23 cellular contexts compared by ENCODE assay signal in the genomic region with DNA sequence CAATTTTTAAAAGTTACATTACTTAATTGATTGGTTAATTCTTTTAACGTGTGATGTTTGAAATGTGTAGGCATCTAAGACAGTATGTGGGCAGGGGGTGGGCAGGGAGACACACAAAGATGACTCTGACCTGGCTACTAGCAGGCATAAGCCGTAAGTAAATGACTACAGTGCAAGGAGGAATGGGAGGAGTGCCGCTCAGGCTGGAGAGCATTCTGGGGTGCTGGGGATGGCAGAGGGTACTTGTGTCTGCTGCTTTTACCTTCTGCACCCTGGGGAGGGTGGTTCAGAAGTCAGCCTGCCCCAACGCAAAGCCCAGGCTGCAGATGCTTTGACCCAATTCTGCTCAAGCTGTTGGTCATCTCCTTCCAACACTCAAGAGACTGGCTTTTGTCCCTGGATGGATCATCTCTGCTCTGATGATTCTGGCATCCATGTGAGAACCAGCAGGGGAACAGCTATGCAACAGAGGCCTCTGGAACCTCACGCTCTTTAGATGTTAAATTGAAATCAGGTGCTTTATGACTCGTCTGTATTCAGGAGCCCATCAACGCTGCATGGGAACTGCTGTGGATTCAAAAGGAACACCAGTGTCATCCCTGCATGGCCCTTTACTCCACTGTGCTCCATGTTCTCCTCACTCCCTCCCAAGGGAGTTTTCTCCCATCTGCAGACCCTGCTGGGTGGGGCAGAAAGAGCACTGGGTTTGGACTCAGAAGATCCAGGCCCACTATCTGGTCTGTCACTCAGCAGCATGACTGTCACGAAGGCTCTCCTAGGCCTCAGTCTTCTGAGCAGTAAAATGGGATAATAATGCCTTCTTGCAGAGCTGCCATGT.
"Had no signal": no experiment of that assay in that cellular context is flagged by ENCODE, and none has a peak within 500 bp of the region (broad histone marks: within the 10 kb centered on the region; RNA-seq: fewer than 3 reads in every experiment).

No MANE protein-coding gene starts in this region.

- FAIRE-seq: endometrium, kidney, urothelium cell line had no signal

- ATAC-seq: gastrocnemius medialis; left lobe of liver; natural killer cell; stimulated activated memory B cell treated with anti-CD40 and anti-IgM and Interleukin-4, amounts not matched to agents 10 μg/mL and 1 μg/mL and 100 μg/mL, for 72 hours; stimulated activated naive CD8-positive, alpha-beta T cell treated with anti-CD3 and anti-CD28 coated beads, Interleukin-15, Interleukin-2, amounts not matched to agents 100 U/mL and 50 U/mL, for 24 hours had no signal

- H3K27ac ChIP-seq: colonic mucosa, gastrocnemius medialis, neutrophil, prostate gland, right atrium auricular region, sigmoid colon, testis, tibial artery had no signal

- H3K4me3 ChIP-seq: colonic mucosa, gastrocnemius medialis, lung, prostate gland, right atrium auricular region, sigmoid colon, testis, tibial artery had no signal

- H3K36me3 ChIP-seq: colonic mucosa, gastrocnemius medialis, neutrophil, prostate gland, right atrium auricular region, sigmoid colon, tibial artery had no signal

- H3K27me3 ChIP-seq: colonic mucosa, gastrocnemius medialis, neutrophil, right atrium auricular region, sigmoid colon, testis, tibial artery had no signal

- DNase-seq: colonic mucosa; effector memory CD4-positive, alpha-beta T cell; erythroblast; foreskin fibroblast; gastrocnemius medialis; head of caudate nucleus; kidney; natural killer cell; sigmoid colon; stimulated activated CD4-positive, alpha-beta T cell treated with anti-CD3 and anti-CD28 coated beads, Interleukin-2, amount 100 ng/mL, for 24 hours; stimulated activated CD4-positive, alpha-beta T cell treated with anti-CD3 and anti-CD28 coated beads, Interleukin-4, amount 100 ng/mL, for 24 hours; stimulated activated naive CD8-positive, alpha-beta T cell treated with anti-CD3 and anti-CD28 coated beads, Interleukin-15, Interleukin-2, amounts not matched to agents 100 U/mL and 50 U/mL, for 24 hours; substantia nigra; testis; tibial artery had no signal

- H3K4me1 ChIP-seq: colonic mucosa, prostate gland, right atrium auricular region, sigmoid colon, tibial artery had no signal

- H3K9me3 ChIP-seq: colonic mucosa, gastrocnemius medialis, neutrophil, prostate gland, right atrium auricular region, testis, tibial artery had no signal
